27 cellular contexts compared by ENCODE assay signal in the genomic region with DNA sequence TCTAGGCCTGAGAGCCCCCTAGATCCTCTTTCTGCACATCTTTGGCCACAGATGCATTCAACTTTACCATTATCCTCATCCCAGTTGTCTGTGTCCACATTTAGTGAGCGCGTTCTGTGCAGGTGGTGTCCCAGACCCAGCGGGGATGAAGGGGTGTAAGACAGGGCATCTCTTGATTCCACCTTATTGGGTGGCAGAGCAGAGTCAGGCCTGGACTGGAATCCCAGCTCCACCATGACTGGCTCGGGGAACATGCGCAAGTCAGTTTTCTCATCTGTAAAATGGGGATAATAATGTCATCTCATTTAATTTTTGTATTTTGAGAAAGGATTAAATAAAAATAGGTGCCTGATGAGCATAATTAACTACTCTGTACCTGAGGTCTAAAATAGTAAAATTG.
"Had no signal": no experiment of that assay in that cellular context is flagged by ENCODE, and none has a peak within 500 bp of the region (broad histone marks: within the 10 kb centered on the region; RNA-seq: fewer than 3 reads in every experiment).

No MANE protein-coding gene starts in this region.

- H3K36me3 Mint-ChIP-seq: activated CD4-positive, alpha-beta memory T cell treated with anti-CD3 and anti-CD28 coated beads for 36 hours; activated naive CD4-positive, alpha-beta T cell treated with anti-CD3 and anti-CD28 coated beads, Interleukin-2, amount 10 ng/mL, durations not matched to agents 7 days and 5 days; stimulated activated effector memory CD8-positive, alpha-beta T cell treated with anti-CD3 and anti-CD28 coated beads, Interleukin-12 subunit alpha, Interleukin-12 subunit beta, amount 100 ng/mL, for 72 hours had no signal

- ATAC-seq: left lung; sciatic nerve; stimulated activated effector memory CD8-positive, alpha-beta T cell treated with anti-CD3 and anti-CD28 coated beads, Interleukin-12 subunit alpha, Interleukin-12 subunit beta, amount 100 ng/mL, for 72 hours had no signal

- H3K9me3 ChIP-seq: colonic mucosa, left lung, neutrophil, ovary, thoracic aorta, vagina had no signal

- DNase-seq: activated CD4-positive, alpha-beta memory T cell treated with anti-CD3 and anti-CD28 coated beads for 36 hours; activated CD4-positive, alpha-beta T cell treated with anti-CD3 and anti-CD28 coated beads, Interleukin-2, amount 10 ng/mL, durations not matched to agents 24 days and 14 days; activated CD4-positive, CD25-positive, alpha-beta regulatory T cell treated with anti-CD3 and anti-CD28 coated beads, Interleukin-2, amount 50 U/mL, for 72 hours; activated CD8-positive, alpha-beta memory T cell treated with anti-CD3 and anti-CD28 coated beads, Interleukin-2, amount 50 U/mL, for 48 hours; activated gamma-delta T cell; activated naive CD4-positive, alpha-beta T cell treated with anti-CD3 and anti-CD28 coated beads, Interleukin-2, amount 10 ng/mL, durations not matched to agents 7 days and 5 days; activated T-cell treated with anti-CD3 and anti-CD28 coated beads, Interleukin-2, amount 50 U/mL, for 24 hours; cerebellar nuclear complex; colonic mucosa; dorsolateral prefrontal cortex; effector memory CD4-positive, alpha-beta T cell; left lung; ovary; stimulated activated CD4-positive, alpha-beta T cell treated with anti-CD3 and anti-CD28 coated beads, Interleukin-4, amount 100 ng/mL, for 24 hours; T1000; WERI-Rb-1 had no signal

- H3K9me3 Mint-ChIP-seq: activated CD4-positive, alpha-beta memory T cell treated with anti-CD3 and anti-CD28 coated beads for 36 hours; activated CD4-positive, alpha-beta T cell treated with anti-CD3 and anti-CD28 coated beads, Interleukin-2, amount 10 ng/mL, durations not matched to agents 24 days and 14 days; activated naive CD4-positive, alpha-beta T cell treated with anti-CD3 and anti-CD28 coated beads, Interleukin-2, amount 10 ng/mL, durations not matched to agents 7 days and 5 days; activated T-cell treated with anti-CD3 and anti-CD28 coated beads, Interleukin-2, amount 50 U/mL, for 24 hours; nephron; stimulated activated effector memory CD8-positive, alpha-beta T cell treated with anti-CD3 and anti-CD28 coated beads, Interleukin-12 subunit alpha, Interleukin-12 subunit beta, amount 100 ng/mL, for 72 hours; stimulated activated naive CD8-positive, alpha-beta T cell treated with anti-CD3 and anti-CD28 coated beads, Interleukin-15, Interleukin-2, amounts not matched to agents 100 ng/mL and 50 ng/mL, for 24 hours; T-helper 1 cell treated with Interleukin-12 subunit alpha and Interleukin-12 subunit beta and Interleukin-4 antibody, amounts not matched to agents 30 μg/mL and 1 μg/mL, for 36 hours; type B pancreatic cell had no signal

- H3K36me3 ChIP-seq: colonic mucosa, neutrophil, ovary, thoracic aorta, vagina had no signal

- H3K27ac Mint-ChIP-seq: activated CD4-positive, alpha-beta memory T cell treated with anti-CD3 and anti-CD28 coated beads for 36 hours; activated CD4-positive, alpha-beta T cell treated with anti-CD3 and anti-CD28 coated beads, Interleukin-2, amount 10 ng/mL, durations not matched to agents 24 days and 14 days; activated naive CD4-positive, alpha-beta T cell treated with anti-CD3 and anti-CD28 coated beads, Interleukin-2, amount 10 ng/mL, durations not matched to agents 7 days and 5 days; activated T-cell treated with anti-CD3 and anti-CD28 coated beads, Interleukin-2, amount 50 U/mL, for 24 hours; progenitor cell of endocrine pancreas; stimulated activated effector memory CD8-positive, alpha-beta T cell treated with anti-CD3 and anti-CD28 coated beads, Interleukin-12 subunit alpha, Interleukin-12 subunit beta, amount 100 ng/mL, for 72 hours; stimulated activated naive CD8-positive, alpha-beta T cell treated with anti-CD3 and anti-CD28 coated beads, Interleukin-15, Interleukin-2, amounts not matched to agents 100 ng/mL and 50 ng/mL, for 24 hours; T-helper 1 cell treated with Interleukin-12 subunit alpha and Interleukin-12 subunit beta and Interleukin-4 antibody, amounts not matched to agents 30 μg/mL and 1 μg/mL, for 36 hours; type B pancreatic cell had no signal

- H3K4me3 ChIP-seq: colonic mucosa, dorsolateral prefrontal cortex, ovary, skin epidermis, thoracic aorta, vagina had no signal

- H3K27ac ChIP-seq: colonic mucosa, dorsolateral prefrontal cortex, left lung, neutrophil, ovary, skin epidermis, vagina, WERI-Rb-1 had no signal

- H3K27me3 ChIP-seq: colonic mucosa, ovary, vagina had no signal

- H3K4me3 Mint-ChIP-seq: activated CD4-positive, alpha-beta memory T cell treated with anti-CD3 and anti-CD28 coated beads for 36 hours; activated CD4-positive, alpha-beta T cell treated with anti-CD3 and anti-CD28 coated beads, Interleukin-2, amount 10 ng/mL, durations not matched to agents 24 days and 14 days; activated naive CD4-positive, alpha-beta T cell treated with anti-CD3 and anti-CD28 coated beads, Interleukin-2, amount 10 ng/mL, durations not matched to agents 7 days and 5 days; activated T-cell treated with anti-CD3 and anti-CD28 coated beads, Interleukin-2, amount 50 U/mL, for 24 hours; stimulated activated effector memory CD8-positive, alpha-beta T cell treated with anti-CD3 and anti-CD28 coated beads, Interleukin-12 subunit alpha, Interleukin-12 subunit beta, amount 100 ng/mL, for 72 hours; stimulated activated naive CD8-positive, alpha-beta T cell treated with anti-CD3 and anti-CD28 coated beads, Interleukin-15, Interleukin-2, amounts not matched to agents 100 ng/mL and 50 ng/mL, for 24 hours; T-helper 1 cell treated with Interleukin-12 subunit alpha and Interleukin-12 subunit beta and Interleukin-4 antibody, amounts not matched to agents 30 μg/mL and 1 μg/mL, for 36 hours; type B pancreatic cell had no signal

- H3K27me3 Mint-ChIP-seq: progenitor cell of endocrine pancreas, type B pancreatic cell had no signal
